Comparison of ENCODE assay signal across 8 cellular contexts in genomic region chr1:31788138-31788824, GRCh38.
DNase-seq lines count a peak whose midpoint lies in the region; ATAC-seq, FAIRE-seq and TF ChIP-seq lines count a peak whose summit lies in the region.

No MANE protein-coding gene starts in this region.

- H3K27me3 ChIP-seq in neuron (ENCODE audit: insufficient read depth, low read length): peaks cover 10% of the 10 kb centered on the region
- peaks cover 0 to 3% of the 10 kb centered on the region in 2 donors for H3K27me3 ChIP-seq in stomach smooth muscle (ENCODE audit: control insufficient read depth in 1 of 2, insufficient read depth in 2 of 2, low read length in 2 of 2)

- H3K27ac ChIP-seq in stomach smooth muscle (ENCODE audit: low read length): peak overlapping the region; percentile 66

- TF ChIP-seq CTCF in D721Med (IDR thresholded peaks at IDR 0.05; ENCODE audit: insufficient read depth, missing control alignments): no peak

- DNase-seq in D721Med (ENCODE audit: insufficient read length, low spot score) (peak; percentile 83), SIG-M5 treated with dmso at 0.1 percent for 504 hours (lab: John Stamatoyannopoulos, UW; ENCODE audit: unreplicated experiment) (peak; percentile 88), foreskin melanocyte (peak; percentile 87)
- peak; percentile 77 for DNase-seq in activated gamma-delta T cell treated with anti-CD3 and anti-CD28 coated beads, Interleukin-2, amount 50 U/mL, for 16 hours (ENCODE audit: low read depth)

- H3K36me3 ChIP-seq in neuron (ENCODE audit: insufficient read depth, low read length): no peaks in the 10 kb centered on the region
- H3K36me3 ChIP-seq in stomach smooth muscle (ENCODE audit: control insufficient read depth in 2 of 2, insufficient read depth in 2 of 2, low read length in 2 of 2): no peaks in the 10 kb centered on the region

- peak overlapping the region; percentile 56 to 73 for H3K9ac ChIP-seq in stomach smooth muscle (ENCODE audit: low read length in 2 of 2)

- TF ChIP-seq EP300 in Ishikawa (IDR thresholded peaks at IDR 0.05; ENCODE audit: borderline replicate concordance): no peak

- H3K4me1 ChIP-seq in neuron (ENCODE audit: insufficient read depth, low read length) (peaks cover 39% of the 10 kb centered on the region), stomach smooth muscle (ENCODE audit: control insufficient read depth, insufficient read depth, low read length) (peaks cover 12% of the 10 kb centered on the region)

- no peaks in the 10 kb centered on the region for H3K9me3 ChIP-seq in neuron (ENCODE audit: low read length)
- no peaks in the 10 kb centered on the region for H3K9me3 ChIP-seq in stomach smooth muscle (ENCODE audit: control insufficient read depth in 2 of 2, low read length in 2 of 2)

- no peak for FAIRE-seq in D721Med (lab: Jason Lieb, UNC)

- H3K4me3 ChIP-seq in neuron (ENCODE audit: low read length) (peak overlapping the region; percentile 63), stomach smooth muscle (ENCODE audit: low read length in 2 of 2) (peak overlapping the region; percentile 69 to 86)

- H2AFZ ChIP-seq in neuron (ENCODE audit: low read depth, low read length): peak overlapping the region; percentile 33

- peak; percentile 65 for ATAC-seq in GM21526 (IDR thresholded peaks at IDR 0.05; ENCODE audit: low FRiP score, unreplicated experiment)

- TF ChIP-seq RAD21 in Ishikawa (IDR thresholded peaks at IDR 0.05; ENCODE audit: low read depth): no peak

TF ChIP-seq in Ishikawa, 13 proteins besides CTCF, POLR2A, EP300 and RAD21:
- TF ChIP-seq MAX (IDR thresholded peaks at IDR 0.05) (peak; percentile 84), TAF1 (IDR thresholded peaks at IDR 0.05; ENCODE audit: low read depth) (peak; percentile 40; the same call in 1 of the 2 replicates), ZBTB7A (IDR thresholded peaks at IDR 0.05; ENCODE audit: low read depth) (0 out of 2 replicates have a peak, but pooled peaks have one; percentile 41), CEBPB (IDR thresholded peaks at IDR 0.05) (no peak)

Comparison
In these comparisons a context has a peak if more than half of its experiments do, and no peak if none do; other contexts are left out.
1. Peak in every context shown above with its lines: DNase-seq, ATAC-seq, H3K4me3 ChIP-seq and H3K27ac ChIP-seq.